9 cellular contexts compared by ENCODE assay signal in genomic region chr11:66970808-66971442, GRCh38. TPM values are rescaled to one million over a fixed set of nuclear protein-coding genes. Genes with fewer than 3 reads are reported as not detected.
DNase-seq lines count a peak whose midpoint lies in the region; ATAC-seq and TF ChIP-seq lines count a peak whose summit lies in the region.
"Had no signal": no experiment of that assay in that cellular context is flagged by ENCODE, and none has a peak within 500 bp of the region (broad histone marks: within the 10 kb centered on the region; RNA-seq: fewer than 3 reads in every experiment).

No MANE protein-coding gene starts in this region.

- peaks cover 15% of the 10 kb centered on the region for H3K4me1 Mint-ChIP-seq in activated CD4-positive, alpha-beta T cell treated with anti-CD3 and anti-CD28 coated beads, Interleukin-2, amount 10 ng/mL, durations not matched to agents 7 days and 5 days

- no peaks in the 10 kb centered on the region for H3K27me3 ChIP-seq in heart right ventricle

- H3K27ac ChIP-seq in heart right ventricle = peak overlapping the region in 7 of 10 donors; percentile 15 to 90 (median 35)

- POLR2A ChIA-PET in activated CD4-positive, alpha-beta T cell treated with anti-CD3 and anti-CD28 coated beads, Interleukin-2, amount 10 ng/mL, durations not matched to agents 7 days and 5 days (lab: Charles Lee) = no interaction called here

- CTCF ChIA-PET in activated CD4-positive, alpha-beta T cell treated with anti-CD3 and anti-CD28 coated beads, Interleukin-2, amount 10 ng/mL, durations not matched to agents 7 days and 5 days (lab: Charles Lee) = interaction anchor here (1.0 to 1.2 kb wide), 2 partner anchors 12 kb away, joined by 4 to 5 read pairs; partner anchors contain the start of gene PC

- H3K36me3 ChIP-seq in heart right ventricle = no peaks in the 10 kb centered on the region

- no peaks in the 10 kb centered on the region for H3K36me3 Mint-ChIP-seq in activated CD4-positive, alpha-beta T cell treated with anti-CD3 and anti-CD28 coated beads, Interleukin-2, amount 10 ng/mL, durations not matched to agents 7 days and 5 days (ENCODE audit: low read depth)
- H3K36me3 Mint-ChIP-seq: CD4-positive, CD25-positive, alpha-beta regulatory T cell had no signal

- no peaks in the 10 kb centered on the region for H3K9me3 Mint-ChIP-seq in activated CD4-positive, alpha-beta T cell treated with anti-CD3 and anti-CD28 coated beads, Interleukin-2, amount 10 ng/mL, durations not matched to agents 7 days and 5 days

- TF ChIP-seq CTCF in heart right ventricle (IDR thresholded peaks at IDR 0.05) = no peak

- H3K4me3 ChIP-seq in heart right ventricle = no peak overlapping the region

- ATAC-seq in heart right ventricle (peak in 6 of 8 donors; percentile 36 to 81 (median 72)), HG03457 (IDR thresholded peaks at IDR 0.05; ENCODE audit: unreplicated experiment) (no peak), GM21528 (IDR thresholded peaks at IDR 0.05; ENCODE audit: low FRiP score, unreplicated experiment) (no peak)

- no peak for DNase-seq in activated CD4-positive, alpha-beta T cell treated with anti-CD3 and anti-CD28 coated beads, Interleukin-2, amount 10 ng/mL, durations not matched to agents 7 days and 5 days
- no peak for DNase-seq in activated CD4-positive, alpha-beta T cell treated with anti-CD3 and anti-CD28 coated beads for 4 hours
- peak; percentile 22 to 42 for DNase-seq in activated CD4-positive, alpha-beta T cell treated with anti-CD3 and anti-CD28 coated beads, Interleukin-2, amount 50 U/mL, for 48 hours
- DNase-seq in heart right ventricle (no peak), iPS-NIHi7 (ENCODE audit: extremely low spot score) (no peak)
- DNase-seq in stimulated activated CD8-positive, alpha-beta memory T cell treated with anti-CD3 and anti-CD28 coated beads, Interleukin-4, amount 100 ng/mL, for 48 hours = peak; percentile 53
- DNase-seq: CD4-positive, CD25-positive, alpha-beta regulatory T cell had no signal

- peaks cover 0 to 5% (median 0%) of the 10 kb centered on the region in 11 donors for H3K9me3 ChIP-seq in heart right ventricle

- H3K4me1 ChIP-seq in heart right ventricle = peaks cover 0 to 43% (median 0%) of the 10 kb centered on the region in 9 donors

- H3K27me3 Mint-ChIP-seq in activated CD4-positive, alpha-beta T cell treated with anti-CD3 and anti-CD28 coated beads, Interleukin-2, amount 10 ng/mL, durations not matched to agents 7 days and 5 days = peaks cover 2% of the 10 kb centered on the region

- no peak overlapping the region for H3K4me3 Mint-ChIP-seq in activated CD4-positive, alpha-beta T cell treated with anti-CD3 and anti-CD28 coated beads, Interleukin-2, amount 10 ng/mL, durations not matched to agents 7 days and 5 days
- H3K4me3 Mint-ChIP-seq: CD4-positive, CD25-positive, alpha-beta regulatory T cell had no signal

- intact Hi-C loops in heart right ventricle (cut with DNase I) = no loop called here

- 72% methylated on average over 5 of the region's 5 CpGs for WGBS in heart right ventricle, 2 donors

- H3K27ac Mint-ChIP-seq in activated CD4-positive, alpha-beta T cell treated with anti-CD3 and anti-CD28 coated beads, Interleukin-2, amount 10 ng/mL, durations not matched to agents 7 days and 5 days = peak overlapping the region; percentile 38
- H3K27ac Mint-ChIP-seq: CD4-positive, CD25-positive, alpha-beta regulatory T cell had no signal

RNA-seq across cellular contexts. Expression of gene C11orf86, which starts 4.2 kb away (rescaled TPM):
- total RNA-seq in activated CD4-positive, alpha-beta T cell treated with anti-CD3 and anti-CD28 coated beads, Interleukin-2, amount 10 ng/mL, durations not matched to agents 7 days and 5 days = not detected
- total RNA-seq in heart right ventricle = not detected
- not detected for polyA plus RNA-seq in heart right ventricle
- total RNA-seq: CD4-positive, CD25-positive, alpha-beta regulatory T cell had no signal
- polyA plus RNA-seq: CD4-positive, CD25-positive, alpha-beta regulatory T cell had no signal

RNA-seq across cellular contexts. Expression of gene PC, which starts 12.7 kb away (rescaled TPM):
- total RNA-seq in activated CD4-positive, alpha-beta T cell treated with anti-CD3 and anti-CD28 coated beads, Interleukin-2, amount 10 ng/mL, durations not matched to agents 7 days and 5 days = 10 to 100 TPM in 1 of 2 experiments, 1 to 10 TPM in 1; 8.8 to 10.1 TPM
- 10 to 100 TPM in 7 of 10 donors, 1 to 10 TPM in 3; 6.8 to 18.5 (median 11.0) TPM for total RNA-seq in heart right ventricle
- polyA plus RNA-seq in heart right ventricle = 10 to 100 TPM; 13.2 to 26.0 TPM

RNA-seq across cellular contexts. Expression of gene SYT12, which starts 52.0 kb away (rescaled TPM):
- total RNA-seq in activated CD4-positive, alpha-beta T cell treated with anti-CD3 and anti-CD28 coated beads, Interleukin-2, amount 10 ng/mL, durations not matched to agents 7 days and 5 days = not detected
- total RNA-seq in heart right ventricle = under 1 TPM in 9 of 10 donors, not detected in 1; 0.12 to 0.78 (median 0.23) TPM
- under 1 TPM in 1 of 2 donors, not detected in 1; 0.33 TPM for polyA plus RNA-seq in heart right ventricle
- total RNA-seq: CD4-positive, CD25-positive, alpha-beta regulatory T cell had no signal
- polyA plus RNA-seq: CD4-positive, CD25-positive, alpha-beta regulatory T cell had no signal

Comparison
In these comparisons a context has a peak if more than half of its experiments do, and no peak if none do; other contexts are left out.
1. DNase-seq: peak in activated CD4-positive, alpha-beta T cell treated with anti-CD3 and anti-CD28 coated beads, Interleukin-2, amount 50 U/mL, for 48 hours (2 of 2) and stimulated activated CD8-positive, alpha-beta memory T cell treated with anti-CD3 and anti-CD28 coated beads, Interleukin-4, amount 100 ng/mL, for 48 hours (single experiment); none in activated CD4-positive, alpha-beta T cell treated with anti-CD3 and anti-CD28 coated beads, Interleukin-2, amount 10 ng/mL, durations not matched to agents 7 days and 5 days (single experiment), activated CD4-positive, alpha-beta T cell treated with anti-CD3 and anti-CD28 coated beads for 4 hours (0 of 2), heart right ventricle (0 of 2) and iPS-NIHi7 (single experiment).
2. ATAC-seq: peak in heart right ventricle (6 of 8); none in HG03457 (single experiment) and GM21528 (single experiment).